ENCODE assay signal across 17 cellular contexts in the genomic region with DNA sequence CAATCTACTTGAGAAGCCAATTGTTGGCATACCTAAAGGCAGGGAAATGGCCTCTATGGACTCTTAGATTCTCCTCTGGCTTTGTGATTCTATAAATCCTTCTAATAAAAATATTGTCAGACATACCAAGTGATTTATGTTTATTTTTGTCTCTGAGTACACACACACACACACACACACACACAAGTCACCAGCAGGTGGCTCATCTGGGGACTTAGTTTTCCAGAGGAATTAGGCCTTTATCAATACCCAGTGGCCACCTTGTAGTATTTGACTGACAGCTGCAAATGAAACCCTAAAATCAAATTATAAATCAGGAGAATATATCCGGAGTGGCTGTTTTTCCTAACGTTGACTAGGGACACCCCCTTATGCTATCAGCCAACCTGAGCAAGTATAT.
"Had no signal": no experiment of that assay in that cellular context is flagged by ENCODE, and none has a peak within 500 bp of the region (broad histone marks: within the 10 kb centered on the region; RNA-seq: fewer than 3 reads in every experiment).

No MANE protein-coding gene starts in this region.

- H3K27ac Mint-ChIP-seq: activated CD4-positive, alpha-beta memory T cell treated with anti-CD3 and anti-CD28 coated beads for 36 hours; activated naive CD4-positive, alpha-beta T cell treated with anti-CD3 and anti-CD28 coated beads, Interleukin-2, amount 50 U/mL, for 24 hours; activated T-cell treated with anti-CD3 and anti-CD28 coated beads, Interleukin-2, amount 50 U/mL, for 24 hours; naive B cell; stimulated activated naive CD8-positive, alpha-beta T cell treated with anti-CD3 and anti-CD28 coated beads, Interleukin-15, amount 100 ng/mL, for 72 hours had no signal

- FAIRE-seq: keratinocyte had no signal

- H3K27ac ChIP-seq: adrenal gland, cardiac muscle cell, parathyroid adenoma, testis, upper lobe of right lung had no signal

- H3K4me3 ChIP-seq: adrenal gland, cardiac muscle cell, testis, upper lobe of right lung had no signal

- H3K36me3 ChIP-seq: adrenal gland, cardiac muscle cell, upper lobe of right lung had no signal

- H3K4me3 Mint-ChIP-seq: activated CD4-positive, alpha-beta memory T cell treated with anti-CD3 and anti-CD28 coated beads for 36 hours; activated naive CD4-positive, alpha-beta T cell treated with anti-CD3 and anti-CD28 coated beads, Interleukin-2, amount 50 U/mL, for 24 hours; activated T-cell treated with anti-CD3 and anti-CD28 coated beads, Interleukin-2, amount 50 U/mL, for 24 hours; naive B cell; stimulated activated naive CD8-positive, alpha-beta T cell treated with anti-CD3 and anti-CD28 coated beads, Interleukin-15, amount 100 ng/mL, for 72 hours had no signal

- H3K4me1 ChIP-seq: adrenal gland, parathyroid adenoma, testis, upper lobe of right lung had no signal

- H3K9me3 ChIP-seq: adrenal gland, testis, upper lobe of right lung had no signal

- H3K27me3 ChIP-seq: adrenal gland, testis, upper lobe of right lung had no signal

- H3K27me3 Mint-ChIP-seq: activated CD4-positive, alpha-beta memory T cell treated with anti-CD3 and anti-CD28 coated beads for 36 hours; activated naive CD4-positive, alpha-beta T cell treated with anti-CD3 and anti-CD28 coated beads, Interleukin-2, amount 50 U/mL, for 24 hours; activated T-cell treated with anti-CD3 and anti-CD28 coated beads, Interleukin-2, amount 50 U/mL, for 24 hours; stimulated activated naive CD8-positive, alpha-beta T cell treated with anti-CD3 and anti-CD28 coated beads, Interleukin-15, amount 100 ng/mL, for 72 hours had no signal

- ATAC-seq: esophagus mucosa; left lobe of liver; stimulated activated naive CD8-positive, alpha-beta T cell treated with anti-CD3 and anti-CD28 coated beads, Interleukin-15, amount 100 ng/mL, for 72 hours; upper lobe of right lung had no signal

- H3K4me1 Mint-ChIP-seq: activated naive CD4-positive, alpha-beta T cell treated with anti-CD3 and anti-CD28 coated beads, Interleukin-2, amount 50 U/mL, for 24 hours; naive B cell; stimulated activated naive CD8-positive, alpha-beta T cell treated with anti-CD3 and anti-CD28 coated beads, Interleukin-15, amount 100 ng/mL, for 72 hours had no signal

- DNase-seq: activated CD4-positive, alpha-beta memory T cell treated with anti-CD3 and anti-CD28 coated beads for 36 hours; activated CD4-positive, CD25-positive, alpha-beta regulatory T cell treated with anti-CD3 and anti-CD28 coated beads, Interleukin-2, amount 50 U/mL, for 72 hours; activated T-cell treated with anti-CD3 and anti-CD28 coated beads, Interleukin-2, amount 50 U/mL, for 24 hours; adrenal gland; hippocampal formation; mammary epithelial cell; naive B cell; stimulated activated CD4-positive, alpha-beta T cell treated with anti-CD3 and anti-CD28 coated beads, Interleukin-1b, Interleukin-23, amount 100 ng/mL, for 48 hours; stimulated activated naive CD8-positive, alpha-beta T cell treated with anti-CD3 and anti-CD28 coated beads, Interleukin-15, amount 100 ng/mL, for 72 hours; testis; upper lobe of right lung had no signal

- H3K36me3 Mint-ChIP-seq: activated CD4-positive, alpha-beta memory T cell treated with anti-CD3 and anti-CD28 coated beads for 36 hours; activated naive CD4-positive, alpha-beta T cell treated with anti-CD3 and anti-CD28 coated beads, Interleukin-2, amount 50 U/mL, for 24 hours; naive B cell had no signal
